In the genomic region with DNA sequence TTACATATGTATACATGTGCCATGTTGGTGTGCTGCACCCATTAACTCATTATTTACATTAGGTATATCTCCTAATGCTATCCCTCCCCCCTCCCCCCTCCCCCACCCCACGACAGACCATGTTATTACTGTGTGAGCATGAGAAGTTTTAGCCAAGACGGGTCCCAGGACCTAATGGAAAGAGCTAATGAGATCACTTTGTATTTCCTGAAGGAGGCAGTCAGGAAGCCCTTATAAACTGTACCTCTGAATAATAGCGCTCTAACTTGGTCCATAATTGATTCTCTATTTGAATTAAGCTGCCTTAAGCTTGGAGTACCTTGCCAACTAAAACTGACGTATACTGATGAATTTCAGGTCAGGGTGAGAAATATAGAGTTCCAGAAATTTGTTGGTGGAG, we compare ENCODE assay signal across 27 cellular contexts. TPM values are rescaled to one million over a fixed set of nuclear protein-coding genes. Genes with fewer than 3 reads are reported as not detected.
"Had no signal": no experiment of that assay in that cellular context is flagged by ENCODE, and none has a peak within 500 bp of the region (broad histone marks: within the 10 kb centered on the region; RNA-seq: fewer than 3 reads in every experiment).

No MANE protein-coding gene starts in this region.

- H3K4me3 ChIP-seq: left lung, right atrium auricular region, suprapubic skin, transverse colon, vagina had no signal

- H3K36me3 ChIP-seq: left lung, right atrium auricular region, suprapubic skin, transverse colon, vagina had no signal

- H3K27ac Mint-ChIP-seq: activated CD4-positive, alpha-beta memory T cell treated with anti-CD3 and anti-CD28 coated beads, Interleukin-2, amount 10 ng/mL, durations not matched to agents 7 days and 5 days; activated CD8-positive, alpha-beta memory T cell treated with anti-CD3 and anti-CD28 coated beads, Interleukin-2, amount 10 ng/mL, durations not matched to agents 7 days and 5 days; activated naive CD8-positive, alpha-beta T cell treated with anti-CD3 and anti-CD28 coated beads for 36 hours; activated T-helper 17 cell treated with anti-CD3 and anti-CD28 coated beads, Interleukin-2, amount 50 U/mL, for 72 hours; dendritic cell treated with granulocyte-macrophage colony-stimulating factor and Interleukin-4, amounts not matched to agents 40 ng/mL and 50 ng/mL, for 4 days; effector memory CD8-positive, alpha-beta T cell; nephron; progenitor cell of endocrine pancreas; stimulated activated naive CD8-positive, alpha-beta T cell treated with anti-CD3 and anti-CD28 coated beads, Interleukin-15, Interleukin-2, amounts not matched to agents 100 ng/mL and 50 ng/mL, for 24 hours had no signal

- H3K27me3 ChIP-seq: foreskin keratinocyte, right atrium auricular region, suprapubic skin, vagina had no signal

- H3K9me3 Mint-ChIP-seq: activated CD4-positive, alpha-beta memory T cell treated with anti-CD3 and anti-CD28 coated beads, Interleukin-2, amount 10 ng/mL, durations not matched to agents 7 days and 5 days; activated naive CD8-positive, alpha-beta T cell treated with anti-CD3 and anti-CD28 coated beads for 36 hours; activated T-helper 17 cell treated with anti-CD3 and anti-CD28 coated beads, Interleukin-2, amount 50 U/mL, for 72 hours; brain; dendritic cell treated with granulocyte-macrophage colony-stimulating factor and Interleukin-4, amounts not matched to agents 40 ng/mL and 50 ng/mL, for 4 days; nephron; stimulated activated naive CD8-positive, alpha-beta T cell treated with anti-CD3 and anti-CD28 coated beads, Interleukin-15, Interleukin-2, amounts not matched to agents 100 ng/mL and 50 ng/mL, for 24 hours had no signal

- H3K9me3 ChIP-seq: left lung, right atrium auricular region, suprapubic skin, transverse colon, vagina had no signal

- DNase-seq: activated CD4-positive, alpha-beta memory T cell treated with anti-CD3 and anti-CD28 coated beads, Interleukin-2, amount 10 ng/mL, durations not matched to agents 7 days and 5 days; activated CD4-positive, alpha-beta T cell treated with anti-CD3 and anti-CD28 coated beads for 48 hours; activated CD4-positive, CD25-positive, alpha-beta regulatory T cell; activated CD8-positive, alpha-beta memory T cell treated with anti-CD3 and anti-CD28 coated beads, Interleukin-2, amount 10 ng/mL, durations not matched to agents 7 days and 5 days; activated naive CD4-positive, alpha-beta T cell; activated naive CD8-positive, alpha-beta T cell treated with anti-CD3 and anti-CD28 coated beads for 36 hours; amniotic stem cell; central memory CD4-positive, alpha-beta T cell; effector memory CD8-positive, alpha-beta T cell; foreskin keratinocyte; glutamatergic neuron; kidney; left lung; midbrain; nucleus accumbens; T1000; transverse colon had no signal

- H3K27me3 Mint-ChIP-seq: effector memory CD8-positive, alpha-beta T cell had no signal

- H3K36me3 Mint-ChIP-seq: activated CD8-positive, alpha-beta memory T cell treated with anti-CD3 and anti-CD28 coated beads, Interleukin-2, amount 10 ng/mL, durations not matched to agents 7 days and 5 days; activated naive CD8-positive, alpha-beta T cell treated with anti-CD3 and anti-CD28 coated beads for 36 hours; brain had no signal

- H3K4me3 Mint-ChIP-seq: activated CD4-positive, alpha-beta memory T cell treated with anti-CD3 and anti-CD28 coated beads, Interleukin-2, amount 10 ng/mL, durations not matched to agents 7 days and 5 days; activated CD8-positive, alpha-beta memory T cell treated with anti-CD3 and anti-CD28 coated beads, Interleukin-2, amount 10 ng/mL, durations not matched to agents 7 days and 5 days; activated naive CD8-positive, alpha-beta T cell treated with anti-CD3 and anti-CD28 coated beads for 36 hours; activated T-helper 17 cell treated with anti-CD3 and anti-CD28 coated beads, Interleukin-2, amount 50 U/mL, for 72 hours; dendritic cell treated with granulocyte-macrophage colony-stimulating factor and Interleukin-4, amounts not matched to agents 40 ng/mL and 50 ng/mL, for 4 days; effector memory CD8-positive, alpha-beta T cell; nephron; stimulated activated naive CD8-positive, alpha-beta T cell treated with anti-CD3 and anti-CD28 coated beads, Interleukin-15, Interleukin-2, amounts not matched to agents 100 ng/mL and 50 ng/mL, for 24 hours had no signal

- ATAC-seq: activated CD8-positive, alpha-beta memory T cell treated with anti-CD3 and anti-CD28 coated beads, Interleukin-2, amount 10 ng/mL, durations not matched to agents 7 days and 5 days; activated T-helper 17 cell treated with anti-CD3 and anti-CD28 coated beads, Interleukin-2, amount 50 U/mL, for 72 hours; effector memory CD8-positive, alpha-beta T cell; foreskin keratinocyte; left lung had no signal

- H3K27ac ChIP-seq: foreskin keratinocyte, left lung, right atrium auricular region, vagina had no signal

RNA-seq across cellular contexts. Expression of a gene that starts 4.1 kb away (rescaled TPM):
- total RNA-seq: activated CD4-positive, alpha-beta memory T cell treated with anti-CD3 and anti-CD28 coated beads, Interleukin-2, amount 10 ng/mL, durations not matched to agents 7 days and 5 days; activated CD8-positive, alpha-beta memory T cell treated with anti-CD3 and anti-CD28 coated beads, Interleukin-2, amount 10 ng/mL, durations not matched to agents 7 days and 5 days; activated naive CD8-positive, alpha-beta T cell treated with anti-CD3 and anti-CD28 coated beads for 36 hours; activated T-helper 17 cell treated with anti-CD3 and anti-CD28 coated beads, Interleukin-2, amount 50 U/mL, for 72 hours; T-helper 1 cell treated with Interleukin-12 subunit alpha and Interleukin-12 subunit beta and Interleukin-4 antibody, amounts not matched to agents 30 ng/mL and 1 ng/mL, for 36 hours had no signal
